In the genomic region with DNA sequence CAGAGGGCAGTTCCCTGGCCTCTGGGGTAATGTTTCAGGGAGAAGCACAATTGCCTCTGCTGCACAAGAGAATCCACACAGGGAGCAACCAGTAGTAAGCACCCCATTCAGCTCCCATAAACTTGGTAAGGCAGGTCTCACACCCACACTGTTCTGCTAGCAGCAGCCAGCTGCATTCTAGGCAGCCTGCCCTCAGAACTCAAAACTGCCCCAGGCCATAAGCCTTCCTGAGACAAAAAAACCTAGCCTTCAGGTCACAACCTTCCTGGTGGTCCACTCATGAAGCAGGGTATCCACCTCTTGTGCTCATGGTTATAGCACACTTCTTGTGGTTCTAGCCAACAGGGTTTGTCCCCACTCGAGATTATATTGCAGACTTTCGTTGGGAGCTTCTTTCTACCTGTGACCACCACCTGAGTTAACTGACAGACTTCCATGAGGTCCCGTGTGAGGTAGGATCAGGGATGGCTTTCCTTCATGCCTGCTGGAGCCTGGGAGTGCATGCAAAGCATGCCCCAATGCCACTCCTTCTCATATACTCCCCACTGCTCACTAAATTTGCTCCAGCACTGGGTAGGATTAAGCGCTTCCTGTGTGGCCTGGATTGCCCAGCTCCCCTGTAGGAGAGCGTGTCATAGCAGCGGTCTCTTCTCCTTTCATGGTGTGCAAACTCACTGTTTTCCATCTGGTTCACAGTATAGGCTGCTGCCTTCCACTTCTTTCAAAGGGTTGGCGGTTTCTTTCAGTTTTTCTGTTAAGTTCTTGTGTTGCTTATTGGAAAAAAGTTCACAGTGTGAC, we compare ENCODE assay signal across 22 cellular contexts. TPM values are rescaled to one million over a fixed set of nuclear protein-coding genes. Genes with fewer than 3 reads are reported as not detected.
"Had no signal": no experiment of that assay in that cellular context is flagged by ENCODE, and none has a peak within 500 bp of the region (broad histone marks: within the 10 kb centered on the region; RNA-seq: fewer than 3 reads in every experiment).

No MANE protein-coding gene starts in this region.

- H3K4me2 ChIP-seq: SK-N-SH had no signal

- H3K36me3 Mint-ChIP-seq: activated CD4-positive, alpha-beta memory T cell treated with anti-CD3 and anti-CD28 coated beads for 36 hours; activated naive CD8-positive, alpha-beta T cell; brain had no signal

- H3K27me3 Mint-ChIP-seq: brain had no signal

- H3K4me3 Mint-ChIP-seq: activated CD4-positive, alpha-beta memory T cell treated with anti-CD3 and anti-CD28 coated beads for 36 hours; activated CD4-positive, alpha-beta T cell treated with anti-CD3 and anti-CD28 coated beads, Interleukin-2, amount 10 ng/mL, durations not matched to agents 7 days and 5 days; activated naive CD4-positive, alpha-beta T cell treated with anti-CD3 and anti-CD28 coated beads for 36 hours; activated naive CD8-positive, alpha-beta T cell; activated T-cell treated with anti-CD3 and anti-CD28 coated beads, Interleukin-2, amount 50 U/mL, for 4 hours; brain; central memory CD8-positive, alpha-beta T cell; T-helper 1 cell treated with Interleukin-12 subunit alpha and Interleukin-12 subunit beta and Interleukin-4 antibody, amounts not matched to agents 30 μg/mL and 1 μg/mL, for 36 hours had no signal

- H3K27ac Mint-ChIP-seq: activated CD4-positive, alpha-beta memory T cell treated with anti-CD3 and anti-CD28 coated beads for 36 hours; activated CD4-positive, alpha-beta T cell treated with anti-CD3 and anti-CD28 coated beads, Interleukin-2, amount 10 ng/mL, durations not matched to agents 7 days and 5 days; activated naive CD4-positive, alpha-beta T cell treated with anti-CD3 and anti-CD28 coated beads for 36 hours; activated naive CD8-positive, alpha-beta T cell; brain; T-helper 1 cell treated with Interleukin-12 subunit alpha and Interleukin-12 subunit beta and Interleukin-4 antibody, amounts not matched to agents 30 μg/mL and 1 μg/mL, for 36 hours had no signal

- DNase-seq: activated CD4-positive, alpha-beta memory T cell treated with anti-CD3 and anti-CD28 coated beads for 36 hours; activated CD4-positive, alpha-beta T cell treated with anti-CD3 and anti-CD28 coated beads, Interleukin-2, amount 10 ng/mL, durations not matched to agents 7 days and 5 days; activated CD4-positive, CD25-positive, alpha-beta regulatory T cell; activated CD8-positive, alpha-beta memory T cell treated with anti-CD3 and anti-CD28 coated beads for 24 hours; activated effector memory CD4-positive, alpha-beta T cell treated with anti-CD3 and anti-CD28 coated beads, Interleukin-2, amount 50 U/mL, for 16 hours; activated naive CD4-positive, alpha-beta T cell treated with anti-CD3 and anti-CD28 coated beads for 36 hours; activated T-cell treated with anti-CD3 and anti-CD28 coated beads, Interleukin-2, amount 50 U/mL, for 4 hours; amygdala; Karpas-422; NCI-H1048; NCI-H1930; NCI-H345; NCI-H510A; NCI-H526 treated with DMSO at 0.1 percent for 48 hours; NCI-H82; SIG-M5; SK-N-SH had no signal

- H3K4me1 Mint-ChIP-seq: activated CD4-positive, alpha-beta T cell treated with anti-CD3 and anti-CD28 coated beads, Interleukin-2, amount 10 ng/mL, durations not matched to agents 7 days and 5 days; brain; central memory CD8-positive, alpha-beta T cell had no signal

- ATAC-seq: activated T-cell treated with anti-CD3 and anti-CD28 coated beads, Interleukin-2, amount 50 U/mL, for 4 hours had no signal

- H3K9ac ChIP-seq: SK-N-SH had no signal

RNA-seq across cellular contexts. Expression of gene ABI3BP, which starts 33.9 kb away (rescaled TPM):
- total RNA-seq: activated CD4-positive, alpha-beta memory T cell treated with anti-CD3 and anti-CD28 coated beads for 36 hours; activated CD4-positive, alpha-beta T cell treated with anti-CD3 and anti-CD28 coated beads, Interleukin-2, amount 10 ng/mL, durations not matched to agents 7 days and 5 days; activated naive CD4-positive, alpha-beta T cell treated with anti-CD3 and anti-CD28 coated beads for 36 hours; OCI-LY7 had no signal
